ENCODE assay signal across 23 cellular contexts in the genomic region with DNA sequence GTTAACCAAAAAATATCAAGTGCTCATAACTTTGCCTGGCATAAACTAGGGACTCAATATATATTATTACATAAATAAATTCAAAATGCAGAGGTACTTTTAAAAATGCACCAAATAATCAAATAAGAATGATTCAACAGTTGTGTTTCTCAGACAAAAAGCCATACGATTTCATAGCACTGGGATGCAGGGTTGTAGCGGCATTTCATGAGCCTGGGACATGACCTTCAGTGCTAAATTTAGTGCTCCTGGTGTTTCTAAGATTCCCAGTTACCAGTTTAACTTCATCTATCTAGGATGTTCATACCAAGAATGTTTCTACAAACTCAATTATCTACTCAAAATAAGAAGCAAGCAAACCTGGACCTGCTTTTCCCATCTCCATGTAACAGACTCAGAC. TPM values are rescaled to one million over a fixed set of nuclear protein-coding genes. Genes with fewer than 3 reads are reported as not detected.
DNase-seq lines count a peak whose midpoint lies in the region; ATAC-seq, FAIRE-seq and TF ChIP-seq lines count a peak whose summit lies in the region.
"Had no signal": no experiment of that assay in that cellular context is flagged by ENCODE, and none has a peak within 500 bp of the region (broad histone marks: within the 10 kb centered on the region; RNA-seq: fewer than 3 reads in every experiment).

No MANE protein-coding gene starts in this region.

- no peaks in the 10 kb centered on the region for H3K27me3 Mint-ChIP-seq in T-cell
- peaks cover 18% of the 10 kb centered on the region for H3K27me3 Mint-ChIP-seq in nephron progenitor cell (ENCODE audit: low read depth, poor library complexity)
- H3K27me3 Mint-ChIP-seq: naive thymus-derived CD8-positive, alpha-beta T cell had no signal

- H3K4me1 Mint-ChIP-seq in T-cell (peaks cover 12 to 49% (median 19%) of the 10 kb centered on the region in 3 donors), nephron progenitor cell (peaks cover 12% of the 10 kb centered on the region)

- no peak for TF ChIP-seq POLR2A in testis (IDR thresholded peaks at IDR 0.05)

- H3K4me3 ChIP-seq in SK-N-SH (ENCODE audit: low read depth in 2 of 2, low read length in 1 of 2) (no peak overlapping the region), muscle layer of colon (ENCODE audit: low read depth in 1 of 2, low read length in 2 of 2) (no peak overlapping the region), testis (no peak overlapping the region)
- H3K4me3 ChIP-seq: GM12878, suprapubic skin had no signal

- H3K4me1 ChIP-seq in SK-N-SH (ENCODE audit: control insufficient read depth in 1 of 2, insufficient read depth in 2 of 2, low read depth in 1 of 2, low read length in 1 of 2), result peaks cover 7 to 8% of the 10 kb centered on the region in 2 experiments; a peak in 3 of 4 replicates
- peaks cover 59% of the 10 kb centered on the region for H3K4me1 ChIP-seq in muscle layer of colon (ENCODE audit: insufficient read depth, low read length)
- H3K4me1 ChIP-seq in testis, result peaks cover 26% of the 10 kb centered on the region
- H3K4me1 ChIP-seq: parathyroid adenoma had no signal

- no peak overlapping the region for H3K9ac ChIP-seq in SK-N-SH
- H3K9ac ChIP-seq in muscle layer of colon (ENCODE audit: low read length), result no peak overlapping the region
- H3K9ac ChIP-seq: parathyroid adenoma had no signal

- intact Hi-C loops in testis (cut with DNase I; ENCODE audit: low total_unique reads), result no loop called here

- H3K4me3 Mint-ChIP-seq in T-cell (no peak overlapping the region), nephron progenitor cell (no peak overlapping the region)
- H3K4me3 Mint-ChIP-seq: activated naive CD8-positive, alpha-beta T cell treated with anti-CD3 and anti-CD28 coated beads, Interleukin-2, amount 50 U/mL, for 24 hours; naive thymus-derived CD8-positive, alpha-beta T cell had no signal

- no peak for TF ChIP-seq EP300 in SK-N-SH (IDR thresholded peaks at IDR 0.05; ENCODE audit: borderline replicate concordance in 1 of 2, low read depth in 1 of 2, low read length in 1 of 2)

- no peak for ATAC-seq in SK-N-SH treated with all-trans-retinoic acid at 6 μM for 48 hours
- no peak for ATAC-seq in T-cell (replicated peaks in 1 of 4)
- no peak for ATAC-seq in HG03045 (IDR thresholded peaks at IDR 0.05; ENCODE audit: unreplicated experiment)
- ATAC-seq: GM12878; naive thymus-derived CD8-positive, alpha-beta T cell; PC-3; sciatic nerve had no signal

- FAIRE-seq in frontal cortex (lab: Jason Lieb, UNC), result no peak
- FAIRE-seq: colon, GM12878 had no signal

- no peak overlapping the region for H3K4me2 ChIP-seq in SK-N-SH

- 82% methylated on average over 2 of the region's 2 CpGs for WGBS in SK-N-SH (ENCODE audit: low lambda C conversion rate)
- WGBS in testis, 2 donors, result 36 to 40% methylated on average over 2 of the region's 2 CpGs

- POLR2A ChIA-PET in SK-N-SH (lab: Yijun Ruan, JAX) (no interaction called here), T-cell (lab: Charles Lee) (no interaction called here)

- no peaks in the 10 kb centered on the region for H3K9me3 ChIP-seq in SK-N-SH
- H3K9me3 ChIP-seq in muscle layer of colon (ENCODE audit: low read length), result no peaks in the 10 kb centered on the region
- H3K9me3 ChIP-seq in testis, result no peaks in the 10 kb centered on the region
- H3K9me3 ChIP-seq: suprapubic skin had no signal

- DNase-seq in SK-N-SH, result no peak
- no peak for DNase-seq in T-cell
- no peak for DNase-seq in testis
- DNase-seq in nephron progenitor cell, result no peak
- no peak for DNase-seq in frontal cortex (ENCODE audit: low spot score in 2 of 2)
- DNase-seq: activated CD8-positive, alpha-beta memory T cell treated with anti-CD3 and anti-CD28 coated beads, Interleukin-2, amount 50 U/mL, for 48 hours; activated naive CD8-positive, alpha-beta T cell treated with anti-CD3 and anti-CD28 coated beads, Interleukin-2, amount 50 U/mL, for 24 hours; naive thymus-derived CD8-positive, alpha-beta T cell; NCI-H1048; NCI-H187 treated with DMSO at 0.1 percent for 48 hours; NCI-H2227 treated with DMSO at 0.1 percent for 48 hours; NCI-H82; PC-3; SIG-M5 had no signal

- peaks cover 14% of the 10 kb centered on the region for H3K79me2 ChIP-seq in SK-N-SH (ENCODE audit: insufficient read depth)
- H3K79me2 ChIP-seq: parathyroid adenoma had no signal

- H4K20me1 ChIP-seq in SK-N-SH (ENCODE audit: insufficient read depth), result no peaks in the 10 kb centered on the region

- no peaks in the 10 kb centered on the region for H3K9me2 ChIP-seq in SK-N-SH

- no peak overlapping the region for H3K27ac ChIP-seq in SK-N-SH (ENCODE audit: low read depth in 2 of 2, low read length in 1 of 2)
- H3K27ac ChIP-seq in muscle layer of colon (ENCODE audit: low read depth, low read length), result peak overlapping the region; percentile 14
- peak overlapping the region; percentile 64 to 96 for H3K27ac ChIP-seq in testis
- H3K27ac ChIP-seq: 22Rv1, parathyroid adenoma, suprapubic skin had no signal

- H3K36me3 ChIP-seq in SK-N-SH (replicated peaks in 1 of 2; ENCODE audit: control insufficient read depth in 1 of 2, insufficient read depth in 2 of 2, low read length in 1 of 2) (no peaks in the 10 kb centered on the region), muscle layer of colon (ENCODE audit: insufficient read depth, low read length) (no peaks in the 10 kb centered on the region), testis (ENCODE audit: low read depth, missing control alignments) (no peaks in the 10 kb centered on the region)
- H3K36me3 ChIP-seq: suprapubic skin had no signal

- CTCF ChIA-PET in SK-N-SH (lab: Yijun Ruan, JAX), result interaction anchor here (1.1 kb wide), 1 partner anchor 9 kb away, joined by 3 read pairs; no protein-coding TSS in a partner anchor
- CTCF ChIA-PET in T-cell (lab: Charles Lee), result no interaction called here

- peaks cover 17% of the 10 kb centered on the region for H3F3A ChIP-seq in SK-N-SH (replicated peaks; ENCODE audit: insufficient read depth)

- no peak overlapping the region for H2AFZ ChIP-seq in SK-N-SH (ENCODE audit: low read depth)
- H2AFZ ChIP-seq: parathyroid adenoma had no signal

- H3K27me3 ChIP-seq in SK-N-SH (ENCODE audit: insufficient read depth) (no peaks in the 10 kb centered on the region), muscle layer of colon (ENCODE audit: control insufficient read depth in 1 of 2, insufficient read depth in 2 of 2, low read length in 2 of 2) (no peaks in the 10 kb centered on the region), testis (no peaks in the 10 kb centered on the region)
- H3K27me3 ChIP-seq: suprapubic skin had no signal

- H3K36me3 Mint-ChIP-seq in T-cell (no peaks in the 10 kb centered on the region), nephron progenitor cell (ENCODE audit: low read depth) (no peaks in the 10 kb centered on the region)
- H3K36me3 Mint-ChIP-seq: naive thymus-derived CD8-positive, alpha-beta T cell had no signal

- no peak for TF ChIP-seq CTCF in SK-N-SH (IDR thresholded peaks at IDR 0.05)
- TF ChIP-seq CTCF in testis (IDR thresholded peaks at IDR 0.05), result no peak
- no peak for TF ChIP-seq CTCF in nephron progenitor cell (IDR thresholded peaks at IDR 0.05)

- H3K27ac Mint-ChIP-seq in T-cell (peak overlapping the region; percentile 1 to 81), nephron progenitor cell (no peak overlapping the region)
- H3K27ac Mint-ChIP-seq: activated naive CD8-positive, alpha-beta T cell treated with anti-CD3 and anti-CD28 coated beads, Interleukin-2, amount 50 U/mL, for 24 hours had no signal

- no peaks in the 10 kb centered on the region for H3K9me3 Mint-ChIP-seq in T-cell
- no peaks in the 10 kb centered on the region for H3K9me3 Mint-ChIP-seq in nephron progenitor cell
- H3K9me3 Mint-ChIP-seq: activated naive CD8-positive, alpha-beta T cell treated with anti-CD3 and anti-CD28 coated beads, Interleukin-2, amount 50 U/mL, for 24 hours; naive thymus-derived CD8-positive, alpha-beta T cell had no signal

- no peak for TF ChIP-seq RAD21 in SK-N-SH (IDR thresholded peaks at IDR 0.05; ENCODE audit: low read length)

TF ChIP-seq in SK-N-SH treated with all-trans-retinoic acid at 6 μM for 48 hours, 23 proteins besides CTCF, POLR2A, EP300 and RAD21 (continues in another document):
- TF ChIP-seq ZFP3 (CRISPR knock-in tag; IDR thresholded peaks at IDR 0.05) (peak; percentile 94), ISL1 (CRISPR knock-in tag; IDR thresholded peaks at IDR 0.05) (0 out of 2 replicates have a peak, but pooled peaks have one; percentile 13)

TF ChIP-seq in SK-N-SH, 30 proteins besides CTCF, POLR2A, EP300 and RAD21:
- TF ChIP-seq USF1 (IDR thresholded peaks at IDR 0.05; ENCODE audit: borderline replicate concordance, low read depth) (no peak), YY1 (IDR thresholded peaks at IDR 0.05; ENCODE audit: low read depth) (no peak)
TF ChIP-seq in SK-N-SH: peak in this region for 0.

RNA-seq across cellular contexts. Expression of gene JAZF1, which starts 4.0 kb away (rescaled TPM):
- polyA plus RNA-seq in SK-N-SH (2012; rRNA removed) (1.3 and 1.7 TPM in 2 replicates), testis (ENCODE audit: insufficient read depth, low read depth, low replicate concordance) (51.0 TPM)
- polyA plus RNA-seq in SK-N-SH (2012; cell fraction: cytosol; rRNA removed), result 3.0 and 3.5 TPM in 2 replicates
- polyA plus RNA-seq in SK-N-SH (2012; cell fraction: nucleus; rRNA removed), result 1.6 and 2.2 TPM in 2 replicates
- total RNA-seq in T-cell (10 to 100 TPM in 4 of 5 donors, 1 to 10 TPM in 1; 9.6 to 22.1 (median 15.9) TPM), testis (10 to 100 TPM; 38.5 to 46.4 TPM), frontal cortex (39.5 TPM)

Comparison
In these comparisons a context has a peak if more than half of its experiments do, and no peak if none do; other contexts are left out.
1. H3K27ac ChIP-seq: peak in muscle layer of colon (single experiment) and testis (2 of 2); none in SK-N-SH (0 of 2).